ENCODE assay signal across 8 cellular contexts in genomic region chr1:86914635-86914997, GRCh38. TPM values are rescaled to one million over a fixed set of nuclear protein-coding genes. Genes with fewer than 3 reads are reported as not detected.
DNase-seq lines count a peak whose midpoint lies in the region; ATAC-seq and TF ChIP-seq lines count a peak whose summit lies in the region.

HS2ST1 (plus strand) TSS chr1:86914635.

- H3K9me2 ChIP-seq in OCI-LY1 (ENCODE audit: low read depth, low read length): no peaks in the 10 kb centered on the region

- DNase-seq in Daoy (ENCODE audit: low read depth): no peak
- DNase-seq in omental fat pad (ENCODE audit: low spot score): peak; percentile 24
- DNase-seq in erythroblast (lab: John Stamatoyannopoulos, UW): no peak
- DNase-seq in NCI-H2081 (lab: John Stamatoyannopoulos, UW): no peak

- 0 out of 2 replicates have a peak within 1 kb of the TSS, but pooled peaks have one; percentile 2 for H2AFZ ChIP-seq in OCI-LY1 (ENCODE audit: low read length)

- TF ChIP-seq CTCF in OCI-LY1 (IDR thresholded peaks at IDR 0.05; ENCODE audit: low read length): no peak
- no peak for TF ChIP-seq CTCF in omental fat pad (IDR thresholded peaks at IDR 0.05)

- ATAC-seq in esophagus mucosa: no peak
- no peak for ATAC-seq in omental fat pad (ENCODE audit: low FRiP score)
- ATAC-seq in GM21423 (IDR thresholded peaks at IDR 0.05; ENCODE audit: unreplicated experiment): no peak
- ATAC-seq in HG02610 (IDR thresholded peaks at IDR 0.05; ENCODE audit: unreplicated experiment): no peak

- H3K9ac ChIP-seq in OCI-LY1 (ENCODE audit: low read length): peak within 1 kb of the TSS; percentile 97

- peaks cover 41% of the 10 kb centered on the region for H3K4me1 ChIP-seq in OCI-LY1 (ENCODE audit: insufficient read depth, low read length, severe bottlenecking)

- peak within 1 kb of the TSS; percentile 93 for H3K4me2 ChIP-seq in OCI-LY1 (ENCODE audit: low read length)

- no peaks in the 10 kb centered on the region for H3F3A ChIP-seq in OCI-LY1 (ENCODE audit: insufficient read depth, low read length)

- H3K4me3 ChIP-seq in OCI-LY1 (ENCODE audit: low read depth, low read length, poor library complexity, severe bottlenecking): peak within 1 kb of the TSS; percentile 96

- H3K9me3 ChIP-seq in OCI-LY1 (ENCODE audit: low read length): no peaks in the 10 kb centered on the region

- H3K79me2 ChIP-seq in OCI-LY1 (ENCODE audit: insufficient read depth, low read length): peaks cover 89% of the 10 kb centered on the region

- peaks cover 17% of the 10 kb centered on the region for H3K36me3 ChIP-seq in OCI-LY1 (ENCODE audit: insufficient read depth, low read length)

- no peak for TF ChIP-seq POLR2A in erythroblast (IDR thresholded peaks at IDR 0.05; ENCODE audit: low read length)

- no peaks in the 10 kb centered on the region for H4K20me1 ChIP-seq in OCI-LY1 (ENCODE audit: insufficient read depth, low read length)

- peak within 1 kb of the TSS; percentile 87 for H3K27ac ChIP-seq in OCI-LY1 (ENCODE audit: low read depth, low read length, poor library complexity, severe bottlenecking)

- H3K27me3 ChIP-seq in OCI-LY1 (ENCODE audit: insufficient read depth, low read length): no peaks in the 10 kb centered on the region

RNA-seq across cellular contexts. Expression of gene HS2ST1, which starts in this region (rescaled TPM):
- total RNA-seq in Daoy (2014; rRNA removed; shearing (Covaris generic)): 17.8 and 21.5 TPM in 2 replicates
- 11.8 TPM for total RNA-seq in esophagus mucosa
- 10 to 100 TPM; 11.7 to 25.3 (median 16.9) TPM for total RNA-seq in omental fat pad
